ENCODE assay signal across 1 cellular context in genomic region chr6:12064125-12064524, GRCh38.
TF ChIP-seq lines count a peak whose summit lies in the region.

No MANE protein-coding gene starts in this region.

TF ChIP-seq in SK-N-SH, 30 proteins besides CTCF, POLR2A, EP300 and RAD21 (continued from another document):
- TF ChIP-seq, protein P1, sequence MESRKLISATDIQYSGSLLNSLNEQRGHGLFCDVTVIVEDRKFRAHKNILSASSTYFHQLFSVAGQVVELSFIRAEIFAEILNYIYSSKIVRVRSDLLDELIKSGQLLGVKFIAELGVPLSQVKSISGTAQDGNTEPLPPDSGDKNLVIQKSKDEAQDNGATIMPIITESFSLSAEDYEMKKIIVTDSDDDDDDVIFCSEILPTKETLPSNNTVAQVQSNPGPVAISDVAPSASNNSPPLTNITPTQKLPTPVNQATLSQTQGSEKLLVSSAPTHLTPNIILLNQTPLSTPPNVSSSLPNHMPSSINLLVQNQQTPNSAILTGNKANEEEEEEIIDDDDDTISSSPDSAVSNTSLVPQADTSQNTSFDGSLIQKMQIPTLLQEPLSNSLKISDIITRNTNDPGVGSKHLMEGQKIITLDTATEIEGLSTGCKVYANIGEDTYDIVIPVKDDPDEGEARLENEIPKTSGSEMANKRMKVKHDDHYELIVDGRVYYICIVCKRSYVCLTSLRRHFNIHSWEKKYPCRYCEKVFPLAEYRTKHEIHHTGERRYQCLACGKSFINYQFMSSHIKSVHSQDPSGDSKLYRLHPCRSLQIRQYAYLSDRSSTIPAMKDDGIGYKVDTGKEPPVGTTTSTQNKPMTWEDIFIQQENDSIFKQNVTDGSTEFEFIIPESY (IDR thresholded peaks at IDR 0.05; ENCODE audit: borderline replicate concordance, low read depth) = no peak
